8 cellular contexts compared by ENCODE assay signal in the genomic region with DNA sequence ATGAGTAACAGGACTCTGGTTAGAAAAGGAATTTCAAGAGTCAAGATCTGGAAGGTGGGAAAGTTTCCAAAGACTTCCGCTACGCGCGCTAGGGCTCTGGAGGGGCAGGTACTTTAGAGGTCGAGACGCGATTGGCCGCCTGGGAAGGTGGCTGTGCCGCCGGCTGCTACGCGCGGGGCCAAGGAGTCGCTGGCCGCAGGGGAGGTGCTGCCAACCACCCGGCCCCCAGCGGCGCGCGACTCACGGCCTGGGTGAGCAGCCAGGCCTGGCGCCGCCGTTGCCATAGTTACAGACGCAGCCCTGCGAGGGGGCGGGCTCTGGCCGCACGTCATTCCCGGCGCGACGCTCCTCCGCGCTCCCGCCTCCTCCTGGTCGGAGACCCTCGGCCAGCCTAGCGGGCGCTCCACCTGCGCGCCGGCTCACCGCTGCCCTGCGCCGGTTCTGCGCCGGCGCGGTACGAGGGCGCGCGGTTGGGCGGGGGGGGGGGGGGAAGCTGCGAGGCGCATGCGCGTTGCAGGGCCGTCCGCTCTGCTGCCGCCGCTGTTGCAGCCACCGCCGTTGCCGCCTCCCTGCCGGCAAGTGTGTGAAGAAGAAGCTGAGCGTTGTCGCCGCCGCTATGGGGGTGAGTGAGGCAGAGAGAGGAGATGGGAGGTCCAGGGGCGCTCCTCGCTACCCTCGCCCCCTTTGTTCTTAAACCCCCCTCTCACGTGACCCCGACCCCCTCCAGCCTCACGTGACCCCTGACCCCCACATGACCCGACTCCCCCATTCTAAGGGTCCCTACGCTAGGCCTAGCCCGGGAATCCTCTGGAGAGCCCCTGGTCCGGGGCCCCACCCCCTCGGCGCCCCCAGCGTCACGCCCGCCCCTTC. TPM values are rescaled to one million over a fixed set of nuclear protein-coding genes. Genes with fewer than 3 reads are reported as not detected.
DNase-seq lines count a peak whose midpoint lies in the region; ATAC-seq and TF ChIP-seq lines count a peak whose summit lies in the region.

A gene (plus strand): TSS at position 522 of the 870 bp plus-strand sequence. CDS start 95 bp downstream, at position 617.

- H3K4me2 ChIP-seq in Loucy (ENCODE audit: low read depth, low read length, poor library complexity, severe bottlenecking) (peak within 1 kb of the TSS; percentile 89), neural cell (ENCODE audit: low read length) (peak within 1 kb of the TSS; percentile 94)

- H3K4me3 ChIP-seq in H7 (ENCODE audit: insufficient read depth, low read depth, low read length) (peak within 1 kb of the TSS; percentile 84), Loucy (ENCODE audit: low read length, poor library complexity, severe bottlenecking) (peak within 1 kb of the TSS; percentile 92), RWPE2 (ENCODE audit: severe bottlenecking) (peak within 1 kb of the TSS; percentile 59), fibroblast of pulmonary artery (replicated peaks; ENCODE audit: low read depth, low read length) (peak within 1 kb of the TSS; percentile 89), neural cell (ENCODE audit: low read length) (peak within 1 kb of the TSS; percentile 96)

- H3K27me3 ChIP-seq in H7 (ENCODE audit: control insufficient read depth, insufficient read depth, low read length) (no peaks in the 10 kb centered on the region; the same call in 1 of the 2 replicates), Loucy (ENCODE audit: insufficient read depth, low read length, poor library complexity, severe bottlenecking) (no peaks in the 10 kb centered on the region), RWPE2 (ENCODE audit: insufficient read depth, poor library complexity, severe bottlenecking) (no peaks in the 10 kb centered on the region), neural cell (ENCODE audit: insufficient read depth, low read depth, low read length) (no peaks in the 10 kb centered on the region)

- H3F3A ChIP-seq in Loucy (ENCODE audit: low read depth) (no peaks in the 10 kb centered on the region), neural cell (ENCODE audit: insufficient read depth, low read length, poor library complexity, severe bottlenecking) (peaks cover 5% of the 10 kb centered on the region)

- no peaks in the 10 kb centered on the region for H3K36me3 ChIP-seq in ES-I3 (ENCODE audit: insufficient read depth, low read length)
- H3K36me3 ChIP-seq in H7 (replicated peaks; ENCODE audit: control insufficient read depth, insufficient read depth, low read length) = peaks cover 1% of the 10 kb centered on the region
- H3K36me3 ChIP-seq in Loucy (ENCODE audit: insufficient read depth, low read length) = no peaks in the 10 kb centered on the region
- H3K36me3 ChIP-seq in RWPE2 (ENCODE audit: low read depth) = 0 out of 2 replicates have a peak, but pooled peaks cover 2% of the 10 kb centered on the region
- H3K36me3 ChIP-seq in neural cell (ENCODE audit: insufficient read depth, low read length) = no peaks in the 10 kb centered on the region

- H4K20me1 ChIP-seq in Loucy (ENCODE audit: insufficient read depth, low read length, poor library complexity, severe bottlenecking) = peaks cover 28% of the 10 kb centered on the region
- H4K20me1 ChIP-seq in neural cell (ENCODE audit: insufficient read depth) = no peaks in the 10 kb centered on the region

- H3K9me2 ChIP-seq in Loucy (replicated peaks; ENCODE audit: low read depth, low read length) = no peaks in the 10 kb centered on the region
- H3K9me2 ChIP-seq in neural cell (ENCODE audit: insufficient read depth, low read length) = no peaks in the 10 kb centered on the region

- H3K4me1 ChIP-seq in ES-I3 (ENCODE audit: insufficient read depth, low read length) = no peaks in the 10 kb centered on the region
- H3K4me1 ChIP-seq in Loucy (ENCODE audit: insufficient read depth, low read length, poor library complexity, severe bottlenecking) = peaks cover 29% of the 10 kb centered on the region
- H3K4me1 ChIP-seq in RWPE2 (ENCODE audit: insufficient read depth, poor library complexity, severe bottlenecking) = peaks cover 4% of the 10 kb centered on the region

- DNase-seq in H7 (peak; percentile 100), RWPE2 (ENCODE audit: low spot score) (peak; percentile 96), fibroblast of pulmonary artery (ENCODE audit: low read depth) (peak; percentile 95)
- peak; percentile 91 for DNase-seq in activated T-helper 2 cell treated with anti-CD3 and anti-CD28 coated beads, Interferon-gamma antibody, Interleukin-2, Interleukin-4, amounts not matched to agents 10 μg/mL and 5 μg/mL and 100 μg/mL, durations not matched to agents 14 hours and 24 hours and 36 hours (ENCODE audit: low spot score)
- DNase-seq in stimulated activated naive CD8-positive, alpha-beta T cell treated with anti-CD3 and anti-CD28 coated beads, Interleukin-15, amount 100 ng/mL, for 72 hours = peak; percentile 95 to 96

- no peaks in the 10 kb centered on the region for H3K9me3 Mint-ChIP-seq in activated T-helper 2 cell treated with anti-CD3 and anti-CD28 coated beads, Interferon-gamma antibody, Interleukin-2, Interleukin-4, amounts not matched to agents 10 μg/mL and 5 μg/mL and 100 μg/mL, durations not matched to agents 14 hours and 24 hours and 36 hours
- H3K9me3 Mint-ChIP-seq in stimulated activated naive CD8-positive, alpha-beta T cell treated with anti-CD3 and anti-CD28 coated beads, Interleukin-15, amount 100 ng/mL, for 72 hours = no peaks in the 10 kb centered on the region

- peaks cover 14% of the 10 kb centered on the region for H3K4me1 Mint-ChIP-seq in activated T-helper 2 cell treated with anti-CD3 and anti-CD28 coated beads, Interferon-gamma antibody, Interleukin-2, Interleukin-4, amounts not matched to agents 10 μg/mL and 5 μg/mL and 100 μg/mL, durations not matched to agents 14 hours and 24 hours and 36 hours (ENCODE audit: low read depth)
- peaks cover 36% of the 10 kb centered on the region for H3K4me1 Mint-ChIP-seq in stimulated activated naive CD8-positive, alpha-beta T cell treated with anti-CD3 and anti-CD28 coated beads, Interleukin-15, amount 100 ng/mL, for 72 hours

- peaks cover 5% of the 10 kb centered on the region for H3K36me3 Mint-ChIP-seq in activated T-helper 2 cell treated with anti-CD3 and anti-CD28 coated beads, Interferon-gamma antibody, Interleukin-2, Interleukin-4, amounts not matched to agents 10 μg/mL and 5 μg/mL and 100 μg/mL, durations not matched to agents 14 hours and 24 hours and 36 hours (ENCODE audit: low read depth)

- H3K27ac ChIP-seq in RWPE2 (ENCODE audit: poor library complexity, severe bottlenecking) (peak within 1 kb of the TSS; percentile 70), neural cell (ENCODE audit: low read length) (peak within 1 kb of the TSS; percentile 75)

- TF ChIP-seq CTCF in Loucy (conservative IDR thresholded peaks at IDR 0.05; ENCODE audit: low read length) = no peak
- peak; percentile 4 for TF ChIP-seq CTCF in RWPE2 (IDR thresholded peaks at IDR 0.05; ENCODE audit: poor library complexity, severe bottlenecking)
- TF ChIP-seq CTCF in fibroblast of pulmonary artery (IDR thresholded peaks at IDR 0.05; ENCODE audit: low read length, missing control alignments) = no peak
- TF ChIP-seq CTCF in neural cell (IDR thresholded peaks at IDR 0.05; ENCODE audit: poor library complexity, severe bottlenecking) = peak; percentile 51

- peak within 1 kb of the TSS; percentile 72 for H3K27ac Mint-ChIP-seq in activated T-helper 2 cell treated with anti-CD3 and anti-CD28 coated beads, Interferon-gamma antibody, Interleukin-2, Interleukin-4, amounts not matched to agents 10 μg/mL and 5 μg/mL and 100 μg/mL, durations not matched to agents 14 hours and 24 hours and 36 hours
- H3K27ac Mint-ChIP-seq in stimulated activated naive CD8-positive, alpha-beta T cell treated with anti-CD3 and anti-CD28 coated beads, Interleukin-15, amount 100 ng/mL, for 72 hours = peak within 1 kb of the TSS; percentile 90 to 96

- no peaks in the 10 kb centered on the region for H3K9me3 ChIP-seq in ES-I3 (ENCODE audit: control insufficient read depth, insufficient read depth, low read length)
- no peaks in the 10 kb centered on the region for H3K9me3 ChIP-seq in Loucy (ENCODE audit: insufficient read depth, low read depth, low read length)
- no peaks in the 10 kb centered on the region for H3K9me3 ChIP-seq in RWPE2 (ENCODE audit: severe bottlenecking)
- H3K9me3 ChIP-seq in neural cell (ENCODE audit: low read length) = no peaks in the 10 kb centered on the region

- intact Hi-C loops in activated T-helper 2 cell treated with anti-CD3 and anti-CD28 coated beads, Interferon-gamma antibody, Interleukin-2, Interleukin-4, amounts not matched to agents 10 μg/mL and 5 μg/mL and 100 μg/mL, durations not matched to agents 14 hours and 24 hours and 36 hours (cut with micrococcal nuclease) = loop anchor here (1.0 to 2.0 kb wide), 2 partner anchors 36 to 100 kb away; a partner anchor contains a TSS

- H3K27me3 Mint-ChIP-seq in activated T-helper 2 cell treated with anti-CD3 and anti-CD28 coated beads, Interferon-gamma antibody, Interleukin-2, Interleukin-4, amounts not matched to agents 10 μg/mL and 5 μg/mL and 100 μg/mL, durations not matched to agents 14 hours and 24 hours and 36 hours (ENCODE audit: low read depth) = no peaks in the 10 kb centered on the region
- H3K27me3 Mint-ChIP-seq in stimulated activated naive CD8-positive, alpha-beta T cell treated with anti-CD3 and anti-CD28 coated beads, Interleukin-15, amount 100 ng/mL, for 72 hours = no peaks in the 10 kb centered on the region

- no peak for TF ChIP-seq RAD21 in neural cell (conservative IDR thresholded peaks at IDR 0.05)

- H2AFZ ChIP-seq in Loucy (ENCODE audit: low read length) = peak within 1 kb of the TSS; percentile 93
- peak within 1 kb of the TSS; percentile 56 for H2AFZ ChIP-seq in neural cell (ENCODE audit: low read depth, low read length)

- ATAC-seq in RWPE2 (ENCODE audit: low read depth) = peak; percentile 95
- ATAC-seq in stimulated activated naive CD8-positive, alpha-beta T cell treated with anti-CD3 and anti-CD28 coated beads, Interleukin-15, amount 100 ng/mL, for 72 hours = peak; percentile 96

- peak within 1 kb of the TSS; percentile 90 for H3K9ac ChIP-seq in ES-I3 (ENCODE audit: low read depth, low read length)
- peak within 1 kb of the TSS; percentile 98 for H3K9ac ChIP-seq in Loucy (ENCODE audit: low read depth, low read length, poor library complexity, severe bottlenecking)
- peak within 1 kb of the TSS; percentile 89 for H3K9ac ChIP-seq in neural cell (ENCODE audit: low read length)

- H3K79me2 ChIP-seq in Loucy (ENCODE audit: insufficient read depth, low read length) (peaks cover 48% of the 10 kb centered on the region), neural cell (replicated peaks; ENCODE audit: insufficient read depth, low read length) (peaks cover 37% of the 10 kb centered on the region)

- peak; percentile 53 for TF ChIP-seq EP300 in neural cell (conservative IDR thresholded peaks at IDR 0.05; ENCODE audit: poor library complexity, severe bottlenecking)

- H3K4me3 Mint-ChIP-seq in activated T-helper 2 cell treated with anti-CD3 and anti-CD28 coated beads, Interferon-gamma antibody, Interleukin-2, Interleukin-4, amounts not matched to agents 10 μg/mL and 5 μg/mL and 100 μg/mL, durations not matched to agents 14 hours and 24 hours and 36 hours (ENCODE audit: low read depth) = peak within 1 kb of the TSS; percentile 91
- H3K4me3 Mint-ChIP-seq in stimulated activated naive CD8-positive, alpha-beta T cell treated with anti-CD3 and anti-CD28 coated beads, Interleukin-15, amount 100 ng/mL, for 72 hours = peak within 1 kb of the TSS; percentile 85 to 100

RNA-seq across cellular contexts. Expression of the gene that starts here (rescaled TPM):
- total RNA-seq in H7 (2014; rRNA removed; shearing (Covaris generic)) = 13.8 and 15.0 TPM in 2 replicates
- total RNA-seq in activated T-helper 2 cell treated with anti-CD3 and anti-CD28 coated beads, Interferon-gamma antibody, Interleukin-2, Interleukin-4, amounts not matched to agents 10 μg/mL and 5 μg/mL and 100 μg/mL, durations not matched to agents 14 hours and 24 hours and 36 hours = 29.9 and 30.3 TPM in 2 replicates
- 53.6 and 66.7 TPM in 2 replicates for polyA plus RNA-seq in neural cell
- 36.3 and 37.3 TPM in 2 replicates for polyA minus RNA-seq in neural cell

Comparison
In these comparisons a context has a peak if more than half of its experiments do, and no peak if none do; other contexts are left out.
1. Peak in every context shown above with its lines: DNase-seq, ATAC-seq, H3K4me3 ChIP-seq and H3K27ac ChIP-seq.
2. CTCF ChIP-seq: peak in RWPE2 (single experiment) and neural cell (single experiment); none in Loucy (single experiment) and fibroblast of pulmonary artery (single experiment).